9 cellular contexts compared by ENCODE assay signal in the genomic region with DNA sequence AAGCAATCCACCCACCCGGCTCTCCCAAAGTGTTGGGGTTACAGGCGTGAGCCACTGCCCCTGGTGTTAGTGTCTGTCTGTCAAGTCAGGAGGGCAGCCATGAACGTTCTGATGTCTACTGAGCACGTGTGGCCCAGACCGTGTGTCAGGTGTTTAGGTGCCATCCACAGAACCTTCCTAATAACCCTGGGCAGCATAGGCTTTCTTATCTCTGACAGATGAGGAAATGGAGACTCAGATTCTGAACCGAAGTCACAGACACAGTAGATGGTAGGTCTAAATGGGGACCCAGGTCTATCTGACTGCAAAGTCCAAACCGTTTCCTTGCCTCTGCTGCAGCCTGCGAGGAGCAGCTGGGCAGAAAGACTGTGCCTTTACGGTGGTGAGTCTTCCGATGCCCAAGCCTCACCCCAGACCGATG. TPM values are rescaled to one million over a fixed set of nuclear protein-coding genes. Genes with fewer than 3 reads are reported as not detected.
DNase-seq lines count a peak whose midpoint lies in the region; ATAC-seq and TF ChIP-seq lines count a peak whose summit lies in the region.
"Had no signal": no experiment of that assay in that cellular context is flagged by ENCODE, and none has a peak within 500 bp of the region (broad histone marks: within the 10 kb centered on the region; RNA-seq: fewer than 3 reads in every experiment).

No MANE protein-coding gene starts in this region.

- TF ChIP-seq CTCF in 22Rv1 (IDR thresholded peaks at IDR 0.05), result no peak
- no peak for TF ChIP-seq CTCF in lower lobe of right lung (IDR thresholded peaks at IDR 0.05)
- TF ChIP-seq CTCF in vagina (IDR thresholded peaks at IDR 0.05), result no peak

- H3K36me3 ChIP-seq in lower lobe of right lung, result no peaks in the 10 kb centered on the region
- H3K36me3 ChIP-seq in vagina, result no peaks in the 10 kb centered on the region

- H3K4me3 ChIP-seq in lower lobe of right lung (peak overlapping the region; percentile 88), vagina (peak overlapping the region; percentile 55 to 79)

- H3K27ac Mint-ChIP-seq in activated naive CD8-positive, alpha-beta T cell, result peak overlapping the region; percentile 72

- H3K9me3 ChIP-seq in lower lobe of right lung, result no peaks in the 10 kb centered on the region
- H3K9me3 ChIP-seq in vagina, result no peaks in the 10 kb centered on the region

- intact Hi-C loops in lower lobe of right lung (cut with DNase I) (no loop called here), vagina (cut with DNase I) (loop anchor here (10.0 kb wide), 1 partner anchor 150 kb away; a partner anchor contains a TSS)

- ATAC-seq in HG02763 (IDR thresholded peaks at IDR 0.05; ENCODE audit: unreplicated experiment), result peak; percentile 2
- no peak for ATAC-seq in lower lobe of right lung

- H3K27me3 ChIP-seq in lower lobe of right lung (ENCODE audit: low read depth), result no peaks in the 10 kb centered on the region
- no peaks in the 10 kb centered on the region for H3K27me3 ChIP-seq in vagina

- TF ChIP-seq POLR2A in vagina (IDR thresholded peaks at IDR 0.05) (no peak), erythroblast (IDR thresholded peaks at IDR 0.05; ENCODE audit: low read length) (no peak)

- no peaks in the 10 kb centered on the region for H3K36me3 Mint-ChIP-seq in activated naive CD8-positive, alpha-beta T cell
- H3K36me3 Mint-ChIP-seq: activated naive CD4-positive, alpha-beta T cell treated with anti-CD3 and anti-CD28 coated beads, Interleukin-2, amount 50 U/mL, for 72 hours had no signal

- H3K4me1 ChIP-seq in lower lobe of right lung (peaks cover 41% of the 10 kb centered on the region), vagina (peaks cover 39% of the 10 kb centered on the region)

- peak overlapping the region; percentile 81 for H3K4me3 Mint-ChIP-seq in activated naive CD8-positive, alpha-beta T cell

- H3K27me3 Mint-ChIP-seq in activated naive CD8-positive, alpha-beta T cell, result no peaks in the 10 kb centered on the region

- no peaks in the 10 kb centered on the region for H3K9me3 Mint-ChIP-seq in activated naive CD8-positive, alpha-beta T cell (ENCODE audit: low read depth)
- H3K9me3 Mint-ChIP-seq: activated naive CD4-positive, alpha-beta T cell treated with anti-CD3 and anti-CD28 coated beads, Interleukin-2, amount 50 U/mL, for 72 hours had no signal

- H3K27ac ChIP-seq in 22Rv1, result peak overlapping the region; percentile 71
- H3K27ac ChIP-seq in lower lobe of right lung, result peak overlapping the region; percentile 97
- peak overlapping the region; percentile 95 for H3K27ac ChIP-seq in vagina

- DNase-seq in lower lobe of right lung (no peak), vagina (ENCODE audit: extremely low spot score in 2 of 2) (no peak), hepatic stellate cell (ENCODE audit: low spot score) (no peak), erythroblast (lab: John Stamatoyannopoulos, UW) (no peak), 8988T (no peak)

- H3K4me1 Mint-ChIP-seq in activated naive CD8-positive, alpha-beta T cell (ENCODE audit: low read depth), result peaks cover 75% of the 10 kb centered on the region

RNA-seq across cellular contexts. Expression of a gene that starts 0.6 kb away (rescaled TPM):
- total RNA-seq in lower lobe of right lung (48.5 TPM), vagina (50.8 TPM)
